In the genomic region with DNA sequence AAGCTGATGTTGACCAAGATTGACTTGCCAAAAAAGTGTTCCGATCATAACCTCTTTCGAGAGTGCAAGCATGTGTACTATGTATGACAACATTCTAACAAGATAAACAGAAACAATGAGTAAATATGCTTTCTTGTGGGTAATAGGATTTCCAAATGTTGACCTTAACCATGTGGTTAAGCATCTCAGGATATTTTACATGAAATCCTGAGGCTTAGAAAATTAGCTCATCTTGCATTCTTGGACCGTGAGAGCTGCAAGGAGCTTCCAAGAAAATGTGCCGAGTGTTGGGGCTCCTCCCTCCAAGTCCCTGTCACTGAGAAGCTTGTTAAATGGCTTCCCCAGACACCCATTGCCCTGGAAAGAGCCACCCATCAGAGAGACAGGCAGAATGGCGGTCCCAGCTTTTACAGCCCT, we compare ENCODE assay signal across 13 cellular contexts. TPM values are rescaled to one million over a fixed set of nuclear protein-coding genes. Genes with fewer than 3 reads are reported as not detected.
DNase-seq lines count a peak whose midpoint lies in the region; ATAC-seq and TF ChIP-seq lines count a peak whose summit lies in the region.
"Had no signal": no experiment of that assay in that cellular context is flagged by ENCODE, and none has a peak within 500 bp of the region (broad histone marks: within the 10 kb centered on the region; RNA-seq: fewer than 3 reads in every experiment).

No MANE protein-coding gene starts in this region.

- H3K4me1 Mint-ChIP-seq in CD8-positive, alpha-beta T cell (ENCODE audit: low read depth): no peaks in the 10 kb centered on the region
- H3K4me1 Mint-ChIP-seq in progenitor cell of endocrine pancreas (ENCODE audit: low read depth): no peaks in the 10 kb centered on the region
- H3K4me1 Mint-ChIP-seq: immature natural killer cell had no signal

- peaks cover 10% of the 10 kb centered on the region for H3K4me1 ChIP-seq in PC-3 (ENCODE audit: insufficient read depth, low read length)
- H3K4me1 ChIP-seq in gastroesophageal sphincter: peaks cover 3 to 32% (median 14%) of the 10 kb centered on the region in 3 donors
- no peaks in the 10 kb centered on the region for H3K4me1 ChIP-seq in CD8-positive, alpha-beta T cell (ENCODE audit: insufficient read depth, low read length)

- TF ChIP-seq CTCF in PC-3 (conservative IDR thresholded peaks at IDR 0.05; ENCODE audit: low read depth, low read length) (no peak), gastroesophageal sphincter (IDR thresholded peaks at IDR 0.05) (no peak), omental fat pad (IDR thresholded peaks at IDR 0.05) (no peak), progenitor cell of endocrine pancreas (IDR thresholded peaks at IDR 0.05; ENCODE audit: unreplicated experiment) (no peak)
- no peak for TF ChIP-seq CTCF in CD8-positive, alpha-beta T cell (IDR thresholded peaks at IDR 0.05)

- no peaks in the 10 kb centered on the region for H3K36me3 ChIP-seq in PC-3 (ENCODE audit: low read depth, low read length)
- no peaks in the 10 kb centered on the region for H3K36me3 ChIP-seq in gastroesophageal sphincter
- no peaks in the 10 kb centered on the region for H3K36me3 ChIP-seq in CD8-positive, alpha-beta T cell (ENCODE audit: insufficient read depth, low read length)
- H3K36me3 ChIP-seq: BLaER1 treated with 17β-estradiol and CSF1 and Interleukin-3, amounts not matched to agents 10 nM and 100 nM; ovary had no signal

- no peak overlapping the region for H3K4me3 ChIP-seq in PC-3 (ENCODE audit: low read length)
- H3K4me3 ChIP-seq in gastroesophageal sphincter: no peak overlapping the region
- no peak overlapping the region for H3K4me3 ChIP-seq in CD8-positive, alpha-beta T cell (ENCODE audit: low read depth, low read length)
- H3K4me3 ChIP-seq: BLaER1 treated with 17β-estradiol and CSF1 and Interleukin-3, amounts not matched to agents 10 nM and 100 nM; ovary had no signal

- TF ChIP-seq EP300 in gastroesophageal sphincter (IDR thresholded peaks at IDR 0.05): no peak

- no peaks in the 10 kb centered on the region for H3K9me3 Mint-ChIP-seq in CD8-positive, alpha-beta T cell
- no peaks in the 10 kb centered on the region for H3K9me3 Mint-ChIP-seq in progenitor cell of endocrine pancreas (ENCODE audit: low read depth)
- H3K9me3 Mint-ChIP-seq: immature natural killer cell had no signal

- H3K36me3 Mint-ChIP-seq in CD8-positive, alpha-beta T cell: no peaks in the 10 kb centered on the region
- H3K36me3 Mint-ChIP-seq in progenitor cell of endocrine pancreas (ENCODE audit: insufficient read depth): no peaks in the 10 kb centered on the region

- POLR2A ChIA-PET in PC-3 (lab: Charles Lee; ENCODE audit: unreplicated experiment): interaction anchor here (0.6 kb wide), 1 partner anchor 33 kb away, joined by 3 read pairs; no protein-coding TSS in a partner anchor
- POLR2A ChIA-PET in CD8-positive, alpha-beta T cell (lab: Charles Lee): no interaction called here

- H2AFZ ChIP-seq in PC-3 (ENCODE audit: low read length): no peak overlapping the region

- no peak for TF ChIP-seq POLR2A in gastroesophageal sphincter (IDR thresholded peaks at IDR 0.05)

- no peaks in the 10 kb centered on the region for H3K9me2 ChIP-seq in PC-3 (replicated peaks; ENCODE audit: low read length)

- CTCF ChIA-PET in PC-3 (lab: Charles Lee): interaction anchor here (1.0 kb wide), 1 partner anchor 56 kb away, joined by 4 read pairs; no protein-coding TSS in a partner anchor
- CTCF ChIA-PET in CD8-positive, alpha-beta T cell (lab: Charles Lee): no interaction called here

- no peaks in the 10 kb centered on the region for H3K9me3 ChIP-seq in PC-3 (ENCODE audit: low read length)
- no peaks in the 10 kb centered on the region for H3K9me3 ChIP-seq in gastroesophageal sphincter
- no peaks in the 10 kb centered on the region for H3K9me3 ChIP-seq in CD8-positive, alpha-beta T cell (ENCODE audit: low read length)
- H3K9me3 ChIP-seq: BLaER1 treated with 17β-estradiol and CSF1 and Interleukin-3, amounts not matched to agents 10 nM and 100 nM; ovary had no signal

- WGBS in gastroesophageal sphincter (ENCODE audit: low coverage in 1 of 2), 2 donors: 17 to 45% methylated on average over 2 to 4 of the region's 5 CpGs

- H3K79me2 ChIP-seq in PC-3 (ENCODE audit: low read length): no peaks in the 10 kb centered on the region

- H3K9ac ChIP-seq in PC-3 (ENCODE audit: low read length): no peak overlapping the region
- H3K9ac ChIP-seq: BLaER1 treated with 17β-estradiol and CSF1 and Interleukin-3, amounts not matched to agents 10 nM and 100 nM had no signal

- peak; percentile 77 for ATAC-seq in PC-3
- peak; percentile 81 for ATAC-seq in gastroesophageal sphincter
- ATAC-seq in omental fat pad (ENCODE audit: low FRiP score): peak; percentile 45
- no peak for ATAC-seq in CD8-positive, alpha-beta T cell

- H3K27ac ChIP-seq in PC-3 (ENCODE audit: low read length) (peak overlapping the region; percentile 14; the same call in 1 of the 2 replicates), gastroesophageal sphincter (peak overlapping the region; percentile 37 to 78 (median 73))
- H3K27ac ChIP-seq in CD8-positive, alpha-beta T cell (ENCODE audit: low read depth, low read length): no peak overlapping the region
- H3K27ac ChIP-seq: BLaER1 treated with 17β-estradiol and CSF1 and Interleukin-3, amounts not matched to agents 10 nM and 100 nM had no signal

- no peak overlapping the region for H3K4me3 Mint-ChIP-seq in CD8-positive, alpha-beta T cell
- H3K4me3 Mint-ChIP-seq in progenitor cell of endocrine pancreas (ENCODE audit: low read depth): no peak overlapping the region
- H3K4me3 Mint-ChIP-seq: immature natural killer cell had no signal

- H4K20me1 ChIP-seq in PC-3 (ENCODE audit: low read length): no peaks in the 10 kb centered on the region
- H4K20me1 ChIP-seq: BLaER1 treated with 17β-estradiol and CSF1 and Interleukin-3, amounts not matched to agents 10 nM and 100 nM had no signal

- no peak overlapping the region for H3K27ac Mint-ChIP-seq in CD8-positive, alpha-beta T cell
- H3K27ac Mint-ChIP-seq in progenitor cell of endocrine pancreas: no peak overlapping the region
- H3K27ac Mint-ChIP-seq: immature natural killer cell had no signal

- H3K4me2 ChIP-seq in PC-3 (ENCODE audit: low read length): peak overlapping the region; percentile 1; the same call in 1 of the 2 replicates
- H3K4me2 ChIP-seq: BLaER1 treated with 17β-estradiol and CSF1 and Interleukin-3, amounts not matched to agents 10 nM and 100 nM had no signal

- BruUV-seq in PC-3 (replicated peaks; lab: Mats Ljungman, UMichigan): no TSS peak

- peak; percentile 37 for DNase-seq in AG08396 (ENCODE audit: low spot score)
- peak; percentile 69 for DNase-seq in PC-3
- DNase-seq in omental fat pad (ENCODE audit: low spot score): no peak
- no peak for DNase-seq in CD8-positive, alpha-beta T cell
- DNase-seq in NCI-H1105 (lab: John Stamatoyannopoulos, UW): no peak
- DNase-seq in activated gamma-delta T cell treated with Interleukin-2 at 50 U/mL for 16 hours: no peak
- no peak for DNase-seq in progenitor cell of endocrine pancreas (ENCODE audit: low spot score, unreplicated experiment)
- DNase-seq: activated CD4-positive, alpha-beta T cell treated with anti-CD3 and anti-CD28 coated beads, Interleukin-2, amount 50 U/mL, for 48 hours; immature natural killer cell; NCI-H1417 treated with DMSO at 0.1 percent for 48 hours had no signal

- H3F3A ChIP-seq in PC-3 (ENCODE audit: low read length, unreplicated experiment): no peaks in the 10 kb centered on the region

- intact Hi-C loops in PC-3 (cut with micrococcal nuclease): no loop called here
- intact Hi-C loops in CD8-positive, alpha-beta T cell (cut with DNase I, micrococcal nuclease): no loop called here

- no peaks in the 10 kb centered on the region for H3K27me3 Mint-ChIP-seq in CD8-positive, alpha-beta T cell (ENCODE audit: low read depth)
- H3K27me3 Mint-ChIP-seq in progenitor cell of endocrine pancreas: peaks cover 3% of the 10 kb centered on the region

- no peaks in the 10 kb centered on the region for H3K27me3 ChIP-seq in PC-3 (ENCODE audit: low read length)
- no peaks in the 10 kb centered on the region for H3K27me3 ChIP-seq in gastroesophageal sphincter
- H3K27me3 ChIP-seq in CD8-positive, alpha-beta T cell (ENCODE audit: insufficient read depth, low read length): no peaks in the 10 kb centered on the region
- H3K27me3 ChIP-seq: BLaER1 treated with 17β-estradiol and CSF1 and Interleukin-3, amounts not matched to agents 10 nM and 100 nM; ovary had no signal

RNA-seq across cellular contexts. Expression of a gene that starts 50.1 kb away (rescaled TPM):
- total RNA-seq in PC-3 (2014; rRNA removed) (not detected in 2 replicates), gastroesophageal sphincter (under 1 TPM in 1 of 4 donors, not detected in 3; 0.13 TPM), omental fat pad (under 1 TPM in 2 of 4 donors, not detected in 2; 0.12 to 0.28 TPM), progenitor cell of endocrine pancreas (0.13 and 0.19 TPM in 2 replicates)
- total RNA-seq in CD8-positive, alpha-beta T cell: under 1 TPM; 0.22 to 0.27 TPM

Comparison
In these comparisons a context has a peak if more than half of its experiments do, and no peak if none do; other contexts are left out.
1. DNase-seq: peak in AG08396 (single experiment) and PC-3 (single experiment); none in omental fat pad (single experiment), CD8-positive, alpha-beta T cell (0 of 7), NCI-H1105 (single experiment), activated gamma-delta T cell treated with Interleukin-2 at 50 U/mL for 16 hours (single experiment) and progenitor cell of endocrine pancreas (single experiment).